ENCODE assay signal across 28 cellular contexts in the genomic region with DNA sequence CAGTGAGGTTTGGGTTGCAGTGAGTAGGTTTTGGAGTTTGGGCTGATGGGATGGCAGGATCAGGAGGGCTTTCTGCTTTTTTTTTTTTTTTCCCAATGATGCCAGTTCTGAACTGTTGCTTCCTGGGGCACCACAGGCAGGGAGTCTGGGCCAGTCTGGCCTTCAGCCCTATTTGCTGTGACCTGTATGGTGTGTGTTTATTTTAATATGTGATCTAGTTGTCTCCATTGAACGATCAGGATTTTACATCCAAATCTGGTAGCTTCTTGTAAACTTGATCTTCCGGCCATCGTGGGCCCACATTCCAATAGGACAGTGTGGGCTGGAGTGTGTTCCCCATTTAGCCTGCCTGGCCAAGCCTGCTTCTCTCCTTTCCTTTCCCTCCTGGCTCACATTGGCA. TPM values are rescaled to one million over a fixed set of nuclear protein-coding genes. Genes with fewer than 3 reads are reported as not detected.
"Had no signal": no experiment of that assay in that cellular context is flagged by ENCODE, and none has a peak within 500 bp of the region (broad histone marks: within the 10 kb centered on the region; RNA-seq: fewer than 3 reads in every experiment).

No MANE protein-coding gene starts in this region.

- ATAC-seq: activated CD4-positive, CD25-positive, alpha-beta regulatory T cell treated with anti-CD3 and anti-CD28 coated beads, Interleukin-2, amount 50 U/mL, for 24 hours; effector memory CD8-positive, alpha-beta T cell; left lung; T-helper 17 cell had no signal

- DNase-seq: activated CD4-positive, alpha-beta memory T cell treated with anti-CD3 and anti-CD28 coated beads for 36 hours; activated CD4-positive, alpha-beta T cell treated with anti-CD3 and anti-CD28 coated beads, Interleukin-2, amount 10 ng/mL, durations not matched to agents 24 days and 14 days; activated CD8-positive, alpha-beta memory T cell treated with anti-CD3 and anti-CD28 coated beads, Interleukin-2, amount 50 U/mL, for 4 hours; activated effector memory CD4-positive, alpha-beta T cell treated with anti-CD3 and anti-CD28 coated beads, Interleukin-2, amount 50 U/mL, for 16 hours; activated naive CD4-positive, alpha-beta T cell treated with anti-CD3 and anti-CD28 coated beads for 36 hours; activated naive CD8-positive, alpha-beta T cell treated with anti-CD3 and anti-CD28 coated beads for 36 hours; activated T-cell treated with anti-CD3 and anti-CD28 coated beads, Interleukin-2, amount 50 U/mL, for 1 hour; adrenal gland; aorta; effector memory CD8-positive, alpha-beta T cell; foreskin fibroblast; heart left ventricle; kidney glomerular epithelial cell; left lung; mammary epithelial cell; naive B cell; ovary; spleen; stimulated activated naive CD4-positive, alpha-beta T cell treated with Interleukin-2 at 50 U/mL for 16 hours; T-helper 17 cell; T1000; WERI-Rb-1 had no signal

- H3K4me3 ChIP-seq: adrenal gland, cardiac muscle cell, coronary artery, heart left ventricle, left lung, ovary, prostate gland, spleen, tibial nerve had no signal

- H3K4me1 ChIP-seq: adrenal gland, prostate gland had no signal

- H3K36me3 ChIP-seq: adrenal gland, cardiac muscle cell, heart left ventricle, left lung, ovary, prostate gland, spleen, tibial nerve, WERI-Rb-1 had no signal

- H3K27ac ChIP-seq: adrenal gland, cardiac muscle cell, coronary artery, left lung, ovary, prostate gland, spleen, tibial nerve, WERI-Rb-1 had no signal

- H3K27me3 ChIP-seq: adrenal gland, cardiac muscle cell, heart left ventricle, left lung, ovary, tibial nerve had no signal

- H3K9me3 ChIP-seq: adrenal gland, heart left ventricle, left lung, ovary, prostate gland, spleen, tibial nerve had no signal

RNA-seq across cellular contexts. Expression of gene DAB2IP, which starts 25.8 kb away (rescaled TPM):
- total RNA-seq: activated CD4-positive, alpha-beta memory T cell treated with anti-CD3 and anti-CD28 coated beads for 36 hours; activated CD4-positive, alpha-beta T cell treated with anti-CD3 and anti-CD28 coated beads, Interleukin-2, amount 10 ng/mL, durations not matched to agents 24 days and 14 days; activated T-helper 1 cell treated with anti-CD3 and anti-CD28 coated beads, Interleukin-12 subunit alpha, Interleukin-12 subunit beta, Interleukin-2, Interleukin-4 antibody, amounts not matched to agents 30 ng/mL and 10 ng/mL and 1 ng/mL, durations not matched to agents 14 hours and 24 hours and 36 hours; T-helper 17 cell had no signal
